ENCODE assay signal across 8 cellular contexts in the genomic region with DNA sequence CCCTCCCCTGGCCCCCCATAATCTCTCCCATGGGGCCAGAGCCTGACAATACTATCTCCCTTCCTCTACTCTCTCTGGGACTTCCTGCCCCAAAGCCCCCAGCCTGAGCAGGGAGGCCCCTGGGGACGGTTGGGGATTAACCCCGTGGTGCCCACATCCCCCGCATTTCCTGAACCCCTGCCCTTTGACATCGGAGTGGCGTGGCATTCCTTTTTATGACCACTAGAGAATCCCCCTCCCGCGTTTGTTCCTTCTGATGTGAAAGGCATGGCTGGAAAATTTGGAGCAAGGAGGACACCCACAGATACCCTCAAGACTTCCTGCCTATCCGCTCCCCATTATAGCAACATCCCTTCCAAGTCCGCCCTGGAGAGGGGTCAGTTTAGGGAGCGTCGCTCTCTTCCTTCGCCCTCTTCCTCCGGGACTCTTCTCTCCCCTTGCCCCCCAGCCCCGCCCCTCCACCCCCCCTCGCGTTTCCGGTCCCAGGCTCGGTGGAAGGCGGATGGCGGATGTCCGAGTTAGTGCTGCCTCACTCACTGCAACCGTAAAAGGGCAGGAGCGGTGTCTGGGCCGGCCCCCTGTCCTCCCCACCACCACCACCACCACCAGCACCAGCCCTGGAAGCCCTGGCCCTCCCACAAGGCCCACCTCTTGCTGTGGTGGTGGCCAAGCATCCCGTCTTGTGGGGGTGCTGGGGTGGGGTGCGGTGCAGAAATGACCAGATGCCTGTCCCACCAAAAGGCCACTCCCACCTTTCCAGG. TPM values are rescaled to one million over a fixed set of nuclear protein-coding genes. Genes with fewer than 3 reads are reported as not detected.
DNase-seq lines count a peak whose midpoint lies in the region; ATAC-seq and TF ChIP-seq lines count a peak whose summit lies in the region.

No MANE protein-coding gene starts in this region.

- H3K27ac Mint-ChIP-seq in activated CD4-positive, alpha-beta T cell treated with anti-CD3 and anti-CD28 coated beads, Interleukin-2, amount 10 ng/mL, durations not matched to agents 7 days and 5 days: peak overlapping the region; percentile 86
- peak overlapping the region; percentile 93 for H3K27ac Mint-ChIP-seq in activated CD4-positive, alpha-beta memory T cell treated with anti-CD3 and anti-CD28 coated beads for 36 hours
- peak overlapping the region; percentile 72 for H3K27ac Mint-ChIP-seq in nephron progenitor cell

- ATAC-seq in HG03095 (IDR thresholded peaks at IDR 0.05; ENCODE audit: unreplicated experiment) (no peak), GM21423 (IDR thresholded peaks at IDR 0.05; ENCODE audit: unreplicated experiment) (no peak)

- POLR2A ChIA-PET in activated CD4-positive, alpha-beta T cell treated with anti-CD3 and anti-CD28 coated beads, Interleukin-2, amount 10 ng/mL, durations not matched to agents 7 days and 5 days (lab: Charles Lee): no interaction called here
- POLR2A ChIA-PET in activated CD4-positive, alpha-beta memory T cell treated with anti-CD3 and anti-CD28 coated beads for 36 hours (lab: Charles Lee): interaction anchor here (1.7 kb wide), 1 partner anchor 133 kb away, joined by 7 read pairs; no protein-coding TSS in a partner anchor

- H3K4me3 ChIP-seq in LNCaP clone FGC (ENCODE audit: low read depth, low read length): peak overlapping the region; percentile 91
- H3K4me3 ChIP-seq in fibroblast of pulmonary artery (replicated peaks; ENCODE audit: low read depth, low read length): peak overlapping the region; percentile 98

- peak; percentile 43 for DNase-seq in activated CD4-positive, alpha-beta T cell treated with anti-CD3 and anti-CD28 coated beads, Interleukin-2, amount 10 ng/mL, durations not matched to agents 7 days and 5 days
- no peak for DNase-seq in activated CD4-positive, alpha-beta T cell treated with anti-CD3 and anti-CD28 coated beads for 1 hour
- no peak for DNase-seq in LNCaP clone FGC (ENCODE audit: low read depth)
- peak; percentile 73 for DNase-seq in activated CD4-positive, alpha-beta memory T cell treated with anti-CD3 and anti-CD28 coated beads for 36 hours
- peak; percentile 81 for DNase-seq in fibroblast of pulmonary artery (ENCODE audit: low read depth)
- peak; percentile 66 for DNase-seq in nephron progenitor cell

- CTCF ChIA-PET in activated CD4-positive, alpha-beta T cell treated with anti-CD3 and anti-CD28 coated beads, Interleukin-2, amount 10 ng/mL, durations not matched to agents 7 days and 5 days (lab: Charles Lee): interaction anchor here (1.1 kb wide), 2 partner anchors 10 to 30 kb away, joined by 3 to 4 read pairs; no protein-coding TSS in a partner anchor
- CTCF ChIA-PET in activated CD4-positive, alpha-beta memory T cell treated with anti-CD3 and anti-CD28 coated beads for 36 hours (lab: Charles Lee): interaction anchor here (1.2 to 3.2 kb wide), 3 partner anchors 24 to 133 kb away, joined by 3 to 13 read pairs (median 4); no protein-coding TSS in a partner anchor

- intact Hi-C loops in activated CD4-positive, alpha-beta memory T cell treated with anti-CD3 and anti-CD28 coated beads for 36 hours (cut with micrococcal nuclease): loop anchor here (5.0 kb wide), 1 partner anchor 183 kb away; the partner anchor contains the start of genes QPCTL and SNRPD2

- no peaks in the 10 kb centered on the region for H3K27me3 Mint-ChIP-seq in activated CD4-positive, alpha-beta T cell treated with anti-CD3 and anti-CD28 coated beads, Interleukin-2, amount 10 ng/mL, durations not matched to agents 7 days and 5 days
- H3K27me3 Mint-ChIP-seq in activated CD4-positive, alpha-beta memory T cell treated with anti-CD3 and anti-CD28 coated beads for 36 hours: no peaks in the 10 kb centered on the region
- peaks cover 3% of the 10 kb centered on the region for H3K27me3 Mint-ChIP-seq in nephron progenitor cell (ENCODE audit: low read depth, poor library complexity)

- no peaks in the 10 kb centered on the region for H3K9me3 Mint-ChIP-seq in activated CD4-positive, alpha-beta T cell treated with anti-CD3 and anti-CD28 coated beads, Interleukin-2, amount 10 ng/mL, durations not matched to agents 7 days and 5 days
- no peaks in the 10 kb centered on the region for H3K9me3 Mint-ChIP-seq in activated CD4-positive, alpha-beta memory T cell treated with anti-CD3 and anti-CD28 coated beads for 36 hours
- H3K9me3 Mint-ChIP-seq in nephron progenitor cell: no peaks in the 10 kb centered on the region

- peaks cover 13% of the 10 kb centered on the region for H3K36me3 Mint-ChIP-seq in activated CD4-positive, alpha-beta T cell treated with anti-CD3 and anti-CD28 coated beads, Interleukin-2, amount 10 ng/mL, durations not matched to agents 7 days and 5 days (ENCODE audit: low read depth)
- H3K36me3 Mint-ChIP-seq in activated CD4-positive, alpha-beta memory T cell treated with anti-CD3 and anti-CD28 coated beads for 36 hours: peaks cover 4% of the 10 kb centered on the region
- H3K36me3 Mint-ChIP-seq in nephron progenitor cell (ENCODE audit: low read depth): peaks cover 4% of the 10 kb centered on the region

- peak overlapping the region; percentile 83 for H3K4me3 Mint-ChIP-seq in activated CD4-positive, alpha-beta T cell treated with anti-CD3 and anti-CD28 coated beads, Interleukin-2, amount 10 ng/mL, durations not matched to agents 7 days and 5 days
- peak overlapping the region; percentile 85 for H3K4me3 Mint-ChIP-seq in activated CD4-positive, alpha-beta memory T cell treated with anti-CD3 and anti-CD28 coated beads for 36 hours
- peak overlapping the region; percentile 90 for H3K4me3 Mint-ChIP-seq in nephron progenitor cell

- TF ChIP-seq CTCF in LNCaP clone FGC (IDR thresholded peaks at IDR 0.05; ENCODE audit: control insufficient read depth, extremely low read depth, insufficient read depth) (no peak), fibroblast of pulmonary artery (IDR thresholded peaks at IDR 0.05; ENCODE audit: low read length, missing control alignments) (no peak), nephron progenitor cell (IDR thresholded peaks at IDR 0.05) (no peak)

- peaks cover 62% of the 10 kb centered on the region for H3K4me1 Mint-ChIP-seq in activated CD4-positive, alpha-beta T cell treated with anti-CD3 and anti-CD28 coated beads, Interleukin-2, amount 10 ng/mL, durations not matched to agents 7 days and 5 days
- peaks cover 56% of the 10 kb centered on the region for H3K4me1 Mint-ChIP-seq in activated CD4-positive, alpha-beta memory T cell treated with anti-CD3 and anti-CD28 coated beads for 36 hours (ENCODE audit: low read depth)
- peaks cover 23% of the 10 kb centered on the region for H3K4me1 Mint-ChIP-seq in nephron progenitor cell

RNA-seq across cellular contexts. Expression of gene VASP, which starts 1.8 kb away (rescaled TPM):
- total RNA-seq in activated CD4-positive, alpha-beta T cell treated with anti-CD3 and anti-CD28 coated beads, Interleukin-2, amount 10 ng/mL, durations not matched to agents 7 days and 5 days: 100 to 1,000 TPM; 143 to 157 TPM
- 100 to 1,000 TPM; 167 to 174 TPM for total RNA-seq in activated CD4-positive, alpha-beta memory T cell treated with anti-CD3 and anti-CD28 coated beads for 36 hours

RNA-seq across cellular contexts. Expression of gene PPM1N, which starts 10.9 kb away (rescaled TPM):
- 1 to 10 TPM in 1 of 2 experiments, under 1 TPM in 1; 0.82 to 1.1 TPM for total RNA-seq in activated CD4-positive, alpha-beta T cell treated with anti-CD3 and anti-CD28 coated beads, Interleukin-2, amount 10 ng/mL, durations not matched to agents 7 days and 5 days
- 1 to 10 TPM; 3.5 to 3.6 TPM for total RNA-seq in activated CD4-positive, alpha-beta memory T cell treated with anti-CD3 and anti-CD28 coated beads for 36 hours

RNA-seq across cellular contexts. Expression of gene RTN2, which starts 12.3 kb away (rescaled TPM):
- 1 to 10 TPM; 1.8 to 2.0 TPM for total RNA-seq in activated CD4-positive, alpha-beta T cell treated with anti-CD3 and anti-CD28 coated beads, Interleukin-2, amount 10 ng/mL, durations not matched to agents 7 days and 5 days
- total RNA-seq in activated CD4-positive, alpha-beta memory T cell treated with anti-CD3 and anti-CD28 coated beads for 36 hours: 1 to 10 TPM; 1.5 to 2.2 TPM

RNA-seq across cellular contexts. Expression of gene FOSB, which starts 41.3 kb away (rescaled TPM):
- 10 to 100 TPM; 36.0 to 43.9 TPM for total RNA-seq in activated CD4-positive, alpha-beta T cell treated with anti-CD3 and anti-CD28 coated beads, Interleukin-2, amount 10 ng/mL, durations not matched to agents 7 days and 5 days
- 1 to 10 TPM; 3.7 to 5.9 TPM for total RNA-seq in activated CD4-positive, alpha-beta memory T cell treated with anti-CD3 and anti-CD28 coated beads for 36 hours

Comparison
In these comparisons a context has a peak if more than half of its experiments do, and no peak if none do; other contexts are left out.
1. DNase-seq: peak in activated CD4-positive, alpha-beta T cell treated with anti-CD3 and anti-CD28 coated beads, Interleukin-2, amount 10 ng/mL, durations not matched to agents 7 days and 5 days (single experiment), activated CD4-positive, alpha-beta memory T cell treated with anti-CD3 and anti-CD28 coated beads for 36 hours (single experiment), fibroblast of pulmonary artery (single experiment) and nephron progenitor cell (single experiment); none in activated CD4-positive, alpha-beta T cell treated with anti-CD3 and anti-CD28 coated beads for 1 hour (single experiment) and LNCaP clone FGC (single experiment).
2. Peak in every context shown above with its lines, with median percentiles within 50 percentile points of each other: H3K27ac Mint-ChIP-seq and H3K4me3 Mint-ChIP-seq.